In the genomic region with DNA sequence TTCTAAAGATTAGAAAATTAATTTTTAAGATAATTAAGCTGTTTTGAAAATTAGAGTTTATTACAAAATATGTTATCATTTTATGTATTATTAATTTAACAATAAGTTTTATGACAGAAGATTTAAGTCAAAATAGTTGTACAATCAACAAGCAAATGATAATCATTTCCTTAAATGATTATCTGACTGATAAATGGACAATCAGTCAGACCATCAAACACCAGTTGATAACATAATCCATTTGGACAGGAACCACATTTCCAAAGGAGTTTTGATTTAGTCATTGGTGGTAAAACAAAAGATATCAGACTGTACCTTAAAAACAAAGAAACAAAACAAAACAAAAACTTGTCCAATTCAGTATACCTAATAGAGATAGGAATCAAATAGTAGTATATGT, we compare ENCODE assay signal across 13 cellular contexts. TPM values are rescaled to one million over a fixed set of nuclear protein-coding genes. Genes with fewer than 3 reads are reported as not detected.
DNase-seq lines count a peak whose midpoint lies in the region; ATAC-seq and TF ChIP-seq lines count a peak whose summit lies in the region.
"Had no signal": no experiment of that assay in that cellular context is flagged by ENCODE, and none has a peak within 500 bp of the region (broad histone marks: within the 10 kb centered on the region; RNA-seq: fewer than 3 reads in every experiment).

No MANE protein-coding gene starts in this region.

- peak overlapping the region; percentile 69 for H3K4me3 Mint-ChIP-seq in chondrocyte (ENCODE audit: unreplicated experiment)
- H3K4me3 Mint-ChIP-seq: CD8-positive, alpha-beta memory T cell had no signal

- peaks cover 4% of the 10 kb centered on the region; the same call in 1 of the 2 replicates for H4K20me1 ChIP-seq in IMR-90 (ENCODE audit: insufficient read depth, low read length)

- in situ Hi-C loops in IMR-90 (cut with MboI; ENCODE audit: low sequenced_read_pairs) = no loop called here

- 0 out of 2 replicates have a peak, but pooled peaks cover 2% of the 10 kb centered on the region for H3K9me1 ChIP-seq in IMR-90 (ENCODE audit: insufficient read depth, low read length)

- H2BK120ac ChIP-seq in IMR-90 (ENCODE audit: low read depth, low read length) = peak overlapping the region; percentile 76

- CTCF ChIA-PET in IMR-90 (lab: Yijun Ruan, JAX) = no interaction called here

- H3K9me3 ChIP-seq in IMR-90 (ENCODE audit: control insufficient read depth, insufficient read depth, low read length) = no peaks in the 10 kb centered on the region
- H3K9me3 ChIP-seq in right lobe of liver = no peaks in the 10 kb centered on the region
- no peaks in the 10 kb centered on the region for H3K9me3 ChIP-seq in stomach

- TF ChIP-seq CTCF in IMR-90 (conservative IDR thresholded peaks at IDR 0.05; ENCODE audit: low read depth, low read length) (no peak), chondrocyte (IDR thresholded peaks at IDR 0.05) (no peak), right lobe of liver (IDR thresholded peaks at IDR 0.05) (no peak), stomach (IDR thresholded peaks at IDR 0.05) (no peak)

- POLR2A ChIA-PET in IMR-90 (lab: Charles Lee; ENCODE audit: unreplicated experiment) = no interaction called here

- no peak for DNase-seq in IMR-90
- DNase-seq in chondrocyte (ENCODE audit: low spot score) = no peak
- DNase-seq in right lobe of liver = no peak
- DNase-seq in stomach = no peak
- DNase-seq in HT-29 (ENCODE audit: low spot score) = no peak
- DNase-seq in stimulated activated CD4-positive, alpha-beta T cell treated with anti-CD3 and anti-CD28 coated beads, Interleukin-2, amount 100 ng/mL, for 48 hours = no peak
- DNase-seq in DMS53 (lab: John Stamatoyannopoulos, UW) = no peak
- DNase-seq: CD8-positive, alpha-beta memory T cell; GF-D8; NCI-H1092 treated with DMSO at 0.1 percent for 48 hours had no signal

- H3K4ac ChIP-seq in IMR-90 (ENCODE audit: low read depth, low read length) = peak overlapping the region; percentile 80

- intact Hi-C loops in IMR-90 (cut with micrococcal nuclease) (loop anchor here (2.0 kb wide), 1 partner anchor 52 kb away; no protein-coding TSS in a partner anchor), right lobe of liver (cut with DNase I) (no loop called here), stomach (cut with DNase I; ENCODE audit: low total_unique reads) (no loop called here)

- TF ChIP-seq EP300 in stomach (IDR thresholded peaks at IDR 0.05) = no peak

- H3K4me3 ChIP-seq in IMR-90 (ENCODE audit: insufficient read depth, low read depth, low read length) (peak overlapping the region; percentile 92), right lobe of liver (peak overlapping the region; percentile 29 to 53 (median 49)), stomach (peak overlapping the region; percentile 4 to 49 (median 26))

- H3K9me3 Mint-ChIP-seq in chondrocyte (ENCODE audit: low read depth) = no peaks in the 10 kb centered on the region
- H3K9me3 Mint-ChIP-seq: activated naive CD4-positive, alpha-beta T cell treated with anti-CD3 and anti-CD28 coated beads, Interleukin-2, amount 50 U/mL, for 72 hours had no signal

- H3K9ac ChIP-seq in IMR-90 (ENCODE audit: low read depth, low read length) = peak overlapping the region; percentile 93

- H2BK20ac ChIP-seq in IMR-90 (ENCODE audit: low read depth, low read length) = no peak overlapping the region; the same call in 1 of the 2 replicates

- no peak overlapping the region for H2AFZ ChIP-seq in IMR-90 (replicated peaks; ENCODE audit: low read length, poor library complexity)

- H3K18ac ChIP-seq in IMR-90 (ENCODE audit: low read depth, low read length) = peak overlapping the region; percentile 97

- peaks cover 4% of the 10 kb centered on the region for H3K36me3 Mint-ChIP-seq in chondrocyte (ENCODE audit: low read depth)
- H3K36me3 Mint-ChIP-seq: activated naive CD4-positive, alpha-beta T cell treated with anti-CD3 and anti-CD28 coated beads, Interleukin-2, amount 50 U/mL, for 72 hours; CD8-positive, alpha-beta memory T cell had no signal

- H3K36me3 ChIP-seq in IMR-90 (ENCODE audit: control insufficient read depth, insufficient read depth, low read length) (peaks cover 4% of the 10 kb centered on the region), right lobe of liver (no peaks in the 10 kb centered on the region), stomach (no peaks in the 10 kb centered on the region)

- no TSS peak for BruUV-seq in IMR-90 (replicated peaks; lab: Mats Ljungman, UMichigan)

- H3K79me1 ChIP-seq in IMR-90 (ENCODE audit: low read depth in 1 of 2, low read length in 2 of 2) = peaks cover 3 to 21% of the 10 kb centered on the region in 2 experiments; a peak in 2 of 4 replicates

- TF ChIP-seq RAD21 in IMR-90 (IDR thresholded peaks at IDR 0.05; ENCODE audit: low read length) = no peak

- H3K4me1 ChIP-seq in IMR-90 (ENCODE audit: control insufficient read depth, insufficient read depth, low read length) (peaks cover 5% of the 10 kb centered on the region), right lobe of liver (peaks cover 0 to 14% (median 4%) of the 10 kb centered on the region in 4 donors), stomach (peaks cover 0 to 40% (median 10%) of the 10 kb centered on the region in 4 donors)

- no peak overlapping the region for H3K14ac ChIP-seq in IMR-90 (replicated peaks; ENCODE audit: low read depth, low read length)

- H3K27me3 ChIP-seq in IMR-90 (ENCODE audit: control insufficient read depth, insufficient read depth, low read length) = no peaks in the 10 kb centered on the region
- H3K27me3 ChIP-seq in right lobe of liver = no peaks in the 10 kb centered on the region
- H3K27me3 ChIP-seq in stomach = no peaks in the 10 kb centered on the region

- no peak for ATAC-seq in IMR-90 (ENCODE audit: low read depth)
- no peak for ATAC-seq in right lobe of liver
- no peak for ATAC-seq in GM19397 (IDR thresholded peaks at IDR 0.05; ENCODE audit: unreplicated experiment)
- ATAC-seq: left lobe of liver had no signal

- H2AK9ac ChIP-seq in IMR-90 (replicated peaks; ENCODE audit: low read depth, low read length, poor library complexity) = no peak overlapping the region

- H4K8ac ChIP-seq in IMR-90 (ENCODE audit: low read depth in 2 of 2, low read length in 2 of 2) = peak overlapping the region in 1 of 2 experiments; percentile 66; a peak in 2 of 4 replicates

- peak overlapping the region; percentile 84 for H4K5ac ChIP-seq in IMR-90 (ENCODE audit: low read depth, low read length)

- peak overlapping the region; percentile 99 for H3K4me2 ChIP-seq in IMR-90 (ENCODE audit: low read depth, low read length)

- dilution Hi-C loops in IMR-90 (cut with HindIII; ENCODE audit: low sequenced_read_pairs, unreplicated experiment) = no loop called here

- peaks cover 60% of the 10 kb centered on the region for H3K4me1 Mint-ChIP-seq in chondrocyte (ENCODE audit: low read depth)

- H3K27ac Mint-ChIP-seq in chondrocyte (ENCODE audit: unreplicated experiment) = peak overlapping the region; percentile 76
- H3K27ac Mint-ChIP-seq: activated naive CD4-positive, alpha-beta T cell treated with anti-CD3 and anti-CD28 coated beads, Interleukin-2, amount 50 U/mL, for 72 hours; CD8-positive, alpha-beta memory T cell had no signal

- no peak overlapping the region for H4K91ac ChIP-seq in IMR-90 (ENCODE audit: insufficient read depth, low read depth, low read length)

- H3K56ac ChIP-seq in IMR-90 (ENCODE audit: extremely low read depth, insufficient read depth, low read length) = peak overlapping the region; percentile 47; the same call in 1 of the 2 replicates

- H3K27ac ChIP-seq in IMR-90 (ENCODE audit: insufficient read depth, low read length) (peak overlapping the region; percentile 98; the same call in 1 of the 2 replicates), right lobe of liver (peak overlapping the region; percentile 86 to 97 (median 93)), stomach (peak overlapping the region in 4 of 5 donors; percentile 12 to 74 (median 71))

- H2BK15ac ChIP-seq in IMR-90 (ENCODE audit: low read depth, low read length) = peak overlapping the region; percentile 74; the same call in 1 of the 3 replicates

- H2BK5ac ChIP-seq in IMR-90 (ENCODE audit: low read depth, low read length, poor library complexity, severe bottlenecking) = peak overlapping the region; percentile 89

- H3K27me3 Mint-ChIP-seq in chondrocyte (ENCODE audit: low read depth) = no peaks in the 10 kb centered on the region

- peak overlapping the region; percentile 54; the same call in 1 of the 2 replicates for H3K23ac ChIP-seq in IMR-90 (ENCODE audit: low read depth, low read length)

- H2AK5ac ChIP-seq in IMR-90 (ENCODE audit: low read depth, low read length) = no peak overlapping the region; the same call in 1 of the 2 replicates

- TF ChIP-seq POLR2A in IMR-90 (IDR thresholded peaks at IDR 0.05; ENCODE audit: low read depth, low read length) (no peak), right lobe of liver (IDR thresholded peaks at IDR 0.05) (no peak), stomach (IDR thresholded peaks at IDR 0.05) (no peak)

TF ChIP-seq in IMR-90, 13 proteins besides CTCF, POLR2A, EP300 and RAD21 (continues in another document):
- TF ChIP-seq SMC3 (IDR thresholded peaks at IDR 0.05; ENCODE audit: low read depth, low read length) (no peak), MAFK (IDR thresholded peaks at IDR 0.05; ENCODE audit: low read depth, low read length) (no peak), RCOR1 (IDR thresholded peaks at IDR 0.05; ENCODE audit: insufficient replicate concordance, low read length) (no peak), MXI1 (IDR thresholded peaks at IDR 0.05; ENCODE audit: borderline replicate concordance, low read depth, low read length) (no peak), CEBPB (IDR thresholded peaks at IDR 0.05; ENCODE audit: low read depth, low read length) (no peak), MAZ (IDR thresholded peaks at IDR 0.05; ENCODE audit: borderline replicate concordance, low read depth, low read length) (no peak), CHD1 (IDR thresholded peaks at IDR 0.05; ENCODE audit: low read depth, low read length) (no peak), RFX5 (IDR thresholded peaks at IDR 0.05; ENCODE audit: low read depth, low read length) (no peak)
- TF ChIP-seq, protein P1, sequence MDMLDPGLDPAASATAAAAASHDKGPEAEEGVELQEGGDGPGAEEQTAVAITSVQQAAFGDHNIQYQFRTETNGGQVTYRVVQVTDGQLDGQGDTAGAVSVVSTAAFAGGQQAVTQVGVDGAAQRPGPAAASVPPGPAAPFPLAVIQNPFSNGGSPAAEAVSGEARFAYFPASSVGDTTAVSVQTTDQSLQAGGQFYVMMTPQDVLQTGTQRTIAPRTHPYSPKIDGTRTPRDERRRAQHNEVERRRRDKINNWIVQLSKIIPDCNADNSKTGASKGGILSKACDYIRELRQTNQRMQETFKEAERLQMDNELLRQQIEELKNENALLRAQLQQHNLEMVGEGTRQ (IDR thresholded peaks at IDR 0.05; ENCODE audit: low read depth, low read length) = no peak

RNA-seq across cellular contexts. Expression of a gene that starts 1.9 kb away (rescaled TPM):
- total RNA-seq in IMR-90 (2012; rRNA removed) (83.0 and 93.9 TPM in 2 replicates), chondrocyte (116 to 173 TPM (median 161 TPM) in 3 replicates), right lobe of liver (100 to 1,000 TPM; 145 to 223 (median 189) TPM), stomach (100 to 1,000 TPM in 1 of 5 donors, 10 to 100 TPM in 3, 1 to 10 TPM in 1; 7.5 to 118 (median 23.9) TPM)
- polyA plus RNA-seq in IMR-90 (2012; rRNA removed) (25.6 and 33.9 TPM in 2 replicates), stomach (10 to 100 TPM; 10.3 to 13.6 (median 12.1) TPM)
- 5.4 and 6.5 TPM in 2 replicates for polyA plus RNA-seq in IMR-90 (2012; cell fraction: cytosol; rRNA removed)
- 2.1 and 22.1 TPM in 2 replicates for polyA plus RNA-seq in IMR-90 (2012; cell fraction: nucleus; rRNA removed; ENCODE audit: low replicate concordance)
- 30.4 and 38.4 TPM in 2 replicates for total RNA-seq in HT-29 (2014; rRNA removed; shearing (Covaris generic))
- total RNA-seq: CD8-positive, alpha-beta memory T cell had no signal
- polyA plus RNA-seq: CD8-positive, alpha-beta memory T cell had no signal

Comparison
In these comparisons a context has a peak if more than half of its experiments do, and no peak if none do; other contexts are left out.
1. H3K4me3 ChIP-seq: peak in every context shown above with its lines; median percentile 92 in IMR-90; 49 in right lobe of liver; 26 in stomach.